8 cellular contexts compared by ENCODE assay signal in the genomic region with DNA sequence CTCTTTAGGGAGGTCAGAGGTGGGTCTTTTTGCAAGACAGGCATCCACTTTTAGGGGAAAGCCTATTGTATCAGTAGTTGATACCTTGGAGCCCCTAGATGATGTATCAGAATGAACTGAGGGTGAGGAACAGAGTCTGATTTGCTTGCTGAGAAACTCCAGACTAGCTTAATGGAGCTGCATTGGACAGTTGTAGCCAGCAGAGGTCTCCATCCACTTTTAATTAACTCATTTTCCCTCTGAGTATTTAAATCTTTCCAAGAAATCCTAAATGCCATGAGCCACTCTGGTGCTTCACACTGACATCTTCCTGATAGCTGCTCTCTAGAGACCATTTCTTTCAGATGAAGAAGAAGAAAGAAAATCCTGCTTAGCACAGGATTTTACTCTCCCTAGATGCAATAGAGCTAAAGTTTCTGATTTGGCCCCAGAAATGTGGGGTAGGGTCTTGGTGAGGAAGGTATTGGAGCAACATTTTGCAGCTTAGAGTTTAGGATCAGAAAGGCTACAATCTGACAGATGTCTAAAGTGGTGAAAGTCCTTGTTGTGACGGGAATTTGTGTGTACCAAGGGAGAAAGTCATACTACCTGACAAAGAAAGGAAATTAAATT. TPM values are rescaled to one million over a fixed set of nuclear protein-coding genes. Genes with fewer than 3 reads are reported as not detected.
A peak's percentile ranks its signal among the peaks of the same experiment; 100 is the strongest.
DNase-seq lines count a peak whose midpoint lies in the region; ATAC-seq and TF ChIP-seq lines count a peak whose summit lies in the region.

No MANE protein-coding gene starts in this region.

- no TSS peak for BruUV-seq in PC-3 (replicated peaks; lab: Mats Ljungman, UMichigan)

- no peaks in the 10 kb centered on the region for H3K79me2 ChIP-seq in PC-3 (ENCODE audit: low read length)

- POLR2A ChIA-PET in PC-3 (lab: Charles Lee; ENCODE audit: unreplicated experiment), result no interaction called here

- H3K4me1 ChIP-seq in PC-3 (ENCODE audit: insufficient read depth, low read length), result peaks cover 14% of the 10 kb centered on the region
- H3K4me1 ChIP-seq in esophagus squamous epithelium, result no peaks in the 10 kb centered on the region
- no peaks in the 10 kb centered on the region for H3K4me1 ChIP-seq in prostate gland (replicated peaks)

- CTCF ChIA-PET in PC-3 (lab: Charles Lee), result interaction anchor here (0.5 to 1.4 kb wide), 7 partner anchors 11 to 346 kb away, joined by 3 to 15 read pairs (median 3); no protein-coding TSS in a partner anchor

- 81 to 100% methylated on average over 1 of the region's 1 CpG for WGBS in esophagus squamous epithelium, 2 donors
- WGBS in prostate gland, result 71% methylated on average over 1 of the region's 1 CpG

- no peaks in the 10 kb centered on the region for H3K9me2 ChIP-seq in PC-3 (replicated peaks; ENCODE audit: low read length)

- H3K4me2 ChIP-seq in PC-3 (ENCODE audit: low read length), result no peak overlapping the region

- H3K4me3 ChIP-seq in PC-3 (ENCODE audit: low read length), result no peak overlapping the region
- no peak overlapping the region for H3K4me3 ChIP-seq in esophagus squamous epithelium
- H3K4me3 ChIP-seq in prostate gland, result no peak overlapping the region

- H3K9me3 ChIP-seq in PC-3 (ENCODE audit: low read length) (no peaks in the 10 kb centered on the region), esophagus squamous epithelium (no peaks in the 10 kb centered on the region), prostate gland (no peaks in the 10 kb centered on the region)

- DNase-seq in A172 (ENCODE audit: low spot score) (peak; percentile 38), PC-3 (peak; percentile 59), esophagus squamous epithelium (lab: John Stamatoyannopoulos, UW) (no peak), prostate gland (ENCODE audit: low spot score) (no peak)

- peaks cover 2% of the 10 kb centered on the region; the same call in 1 of the 2 replicates for H3K36me3 ChIP-seq in PC-3 (ENCODE audit: low read depth, low read length)
- H3K36me3 ChIP-seq in esophagus squamous epithelium, result peaks cover 0 to 82% (median 1%) of the 10 kb centered on the region in 3 donors
- no peaks in the 10 kb centered on the region for H3K36me3 ChIP-seq in prostate gland

- no peaks in the 10 kb centered on the region for H4K20me1 ChIP-seq in PC-3 (ENCODE audit: low read length)

- TF ChIP-seq CTCF in GM12874 (IDR thresholded peaks at IDR 0.05; ENCODE audit: insufficient read depth, low read depth, low read length), result peak; percentile 45
- peak; percentile 72 for TF ChIP-seq CTCF in PC-3 (conservative IDR thresholded peaks at IDR 0.05; ENCODE audit: low read depth, low read length)
- TF ChIP-seq CTCF in esophagus squamous epithelium (IDR thresholded peaks at IDR 0.05), result peak in 5 of 6 experiments; percentile 26 to 55 (median 38)
- TF ChIP-seq CTCF in prostate gland (IDR thresholded peaks at IDR 0.05), result peak in 3 of 4 experiments; percentile 45 to 63 (median 57)

- peak; percentile 69 for ATAC-seq in PC-3
- ATAC-seq in HG03520 (IDR thresholded peaks at IDR 0.05; ENCODE audit: unreplicated experiment), result no peak
- no peak for ATAC-seq in HG02970 (IDR thresholded peaks at IDR 0.05; ENCODE audit: low FRiP score, unreplicated experiment)
- no peak for ATAC-seq in GM19467 (IDR thresholded peaks at IDR 0.05; ENCODE audit: unreplicated experiment)

- no peak overlapping the region for H3K9ac ChIP-seq in PC-3 (ENCODE audit: low read length)

- H3K27ac ChIP-seq in PC-3 (ENCODE audit: low read length) (no peak overlapping the region), esophagus squamous epithelium (no peak overlapping the region), prostate gland (no peak overlapping the region)

- TF ChIP-seq POLR2A in esophagus squamous epithelium (IDR thresholded peaks at IDR 0.05) (no peak), prostate gland (IDR thresholded peaks at IDR 0.05) (no peak)

- no peak overlapping the region for H2AFZ ChIP-seq in PC-3 (ENCODE audit: low read length)

- H3K27me3 ChIP-seq in PC-3 (ENCODE audit: low read length) (no peaks in the 10 kb centered on the region), esophagus squamous epithelium (no peaks in the 10 kb centered on the region), prostate gland (replicated peaks; ENCODE audit: insufficient read depth) (no peaks in the 10 kb centered on the region)

- intact Hi-C loops in PC-3 (cut with micrococcal nuclease), result loop anchor here (1.0 to 10.0 kb wide), 3 partner anchors 151 to 405 kb away; no protein-coding TSS in a partner anchor
- intact Hi-C loops in esophagus squamous epithelium (cut with DNase I), result no loop called here
- intact Hi-C loops in prostate gland (cut with DNase I), result loop anchor here (5.0 kb wide), 1 partner anchor 404 kb away; no protein-coding TSS in a partner anchor

- no peaks in the 10 kb centered on the region for H3F3A ChIP-seq in PC-3 (ENCODE audit: low read length, unreplicated experiment)

RNA-seq across cellular contexts. Expression of gene EXT2, which starts 38.0 kb away (rescaled TPM):
- total RNA-seq in A172 (2014; rRNA removed; shearing (Covaris generic)), result 163 and 173 TPM in 2 replicates
- 74.2 and 77.0 TPM in 2 replicates for total RNA-seq in PC-3 (2014; rRNA removed)
- 10 to 100 TPM; 19.0 to 53.2 (median 44.5) TPM for total RNA-seq in esophagus squamous epithelium
- 10 to 100 TPM; 76.5 to 96.7 TPM for total RNA-seq in prostate gland

Comparison
In these comparisons a context has a peak if more than half of its experiments do, and no peak if none do; other contexts are left out.
1. DNase-seq: peak in A172 (single experiment) and PC-3 (single experiment); none in esophagus squamous epithelium (single experiment) and prostate gland (single experiment).
2. Peak in every context shown above with its lines, with median percentiles within 50 percentile points of each other: CTCF ChIP-seq.